In the genomic region with DNA sequence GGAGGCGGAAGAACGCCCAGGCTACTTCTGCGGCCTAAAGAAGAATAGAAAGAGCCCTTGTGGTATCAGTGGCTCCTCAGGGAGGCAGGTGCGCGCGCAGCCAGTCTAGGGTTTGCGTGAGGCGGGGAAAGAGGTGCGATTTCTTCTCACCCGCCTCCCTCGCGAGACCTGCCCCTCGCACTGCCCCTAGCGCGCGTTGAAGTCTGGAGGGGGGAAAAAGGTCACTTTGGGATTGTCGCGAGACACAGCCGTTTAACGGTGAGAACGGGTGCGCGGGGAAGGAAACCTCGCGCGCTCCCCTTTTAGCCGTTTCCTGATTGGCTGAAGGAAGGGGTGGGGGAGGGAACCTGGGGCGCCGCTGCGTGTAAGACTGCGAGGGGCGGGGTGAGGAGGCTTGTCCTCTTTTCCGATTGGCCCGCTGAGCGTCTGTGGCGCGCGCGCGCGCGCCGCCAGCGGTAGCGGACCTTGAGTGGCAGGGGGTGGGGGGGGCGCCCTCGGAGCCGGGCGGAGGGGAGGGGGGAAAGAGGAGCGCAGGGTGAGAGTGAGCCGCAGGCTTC, we compare ENCODE assay signal across 8 cellular contexts. TPM values are rescaled to one million over a fixed set of nuclear protein-coding genes. Genes with fewer than 3 reads are reported as not detected.
A peak's percentile ranks its signal among the peaks of the same experiment; 100 is the strongest.
DNase-seq lines count a peak whose midpoint lies in the region; ATAC-seq and TF ChIP-seq lines count a peak whose summit lies in the region.

A gene with protein sequence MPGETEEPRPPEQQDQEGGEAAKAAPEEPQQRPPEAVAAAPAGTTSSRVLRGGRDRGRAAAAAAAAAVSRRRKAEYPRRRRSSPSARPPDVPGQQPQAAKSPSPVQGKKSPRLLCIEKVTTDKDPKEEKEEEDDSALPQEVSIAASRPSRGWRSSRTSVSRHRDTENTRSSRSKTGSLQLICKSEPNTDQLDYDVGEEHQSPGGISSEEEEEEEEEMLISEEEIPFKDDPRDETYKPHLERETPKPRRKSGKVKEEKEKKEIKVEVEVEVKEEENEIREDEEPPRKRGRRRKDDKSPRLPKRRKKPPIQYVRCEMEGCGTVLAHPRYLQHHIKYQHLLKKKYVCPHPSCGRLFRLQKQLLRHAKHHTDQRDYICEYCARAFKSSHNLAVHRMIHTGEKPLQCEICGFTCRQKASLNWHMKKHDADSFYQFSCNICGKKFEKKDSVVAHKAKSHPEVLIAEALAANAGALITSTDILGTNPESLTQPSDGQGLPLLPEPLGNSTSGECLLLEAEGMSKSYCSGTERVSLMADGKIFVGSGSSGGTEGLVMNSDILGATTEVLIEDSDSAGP (plus strand): TSS at position 429 of the 557 bp plus-strand sequence. CDS start 219 bp downstream, outside the sequence.

- peak; percentile 98 for DNase-seq in Ammon's horn (ENCODE audit: low spot score)
- DNase-seq in NCI-H748 (lab: John Stamatoyannopoulos, UW; ENCODE audit: unreplicated experiment): peak; percentile 98
- peak; percentile 97 for DNase-seq in activated CD4-positive, alpha-beta T cell treated with anti-CD3 and anti-CD28 coated beads, Interleukin-2, amount 10 ng/mL, durations not matched to agents 7 days and 5 days
- peak; percentile 98 for DNase-seq in coronary artery (ENCODE audit: low spot score)
- DNase-seq in stimulated activated CD4-positive, alpha-beta T cell treated with anti-CD3 and anti-CD28 coated beads, Interleukin-1b, Interleukin-23, amount 100 ng/mL, for 24 hours (ENCODE audit: low read depth in 4 of 4, low spot score in 1 of 4): peak; percentile 92 to 95 (median 94)

- H3K27ac ChIP-seq in coronary artery: peak within 1 kb of the TSS; percentile 100
- H3K27ac ChIP-seq in layer of hippocampus (ENCODE audit: low read depth, low read length): peak within 1 kb of the TSS; percentile 98

- CTCF ChIA-PET in activated CD4-positive, alpha-beta T cell treated with anti-CD3 and anti-CD28 coated beads, Interleukin-2, amount 10 ng/mL, durations not matched to agents 7 days and 5 days (lab: Charles Lee): interaction anchor here (0.9 to 4.7 kb wide), 3 partner anchors 10 to 40 kb away, joined by 3 to 32 read pairs (median 4); no protein-coding TSS in a partner anchor

- H3K4me1 Mint-ChIP-seq in activated CD4-positive, alpha-beta T cell treated with anti-CD3 and anti-CD28 coated beads, Interleukin-2, amount 10 ng/mL, durations not matched to agents 7 days and 5 days: peaks cover 51% of the 10 kb centered on the region

- H3K36me3 Mint-ChIP-seq in activated CD4-positive, alpha-beta T cell treated with anti-CD3 and anti-CD28 coated beads, Interleukin-2, amount 10 ng/mL, durations not matched to agents 7 days and 5 days (ENCODE audit: low read depth): peaks cover 31% of the 10 kb centered on the region

- H3K27me3 Mint-ChIP-seq in activated CD4-positive, alpha-beta T cell treated with anti-CD3 and anti-CD28 coated beads, Interleukin-2, amount 10 ng/mL, durations not matched to agents 7 days and 5 days: no peaks in the 10 kb centered on the region

- no peaks in the 10 kb centered on the region for H3K27me3 ChIP-seq in layer of hippocampus (ENCODE audit: control insufficient read depth, insufficient read depth, low read length)

- peak within 1 kb of the TSS; percentile 93 for H3K4me3 Mint-ChIP-seq in activated CD4-positive, alpha-beta T cell treated with anti-CD3 and anti-CD28 coated beads, Interleukin-2, amount 10 ng/mL, durations not matched to agents 7 days and 5 days

- POLR2A ChIA-PET in activated CD4-positive, alpha-beta T cell treated with anti-CD3 and anti-CD28 coated beads, Interleukin-2, amount 10 ng/mL, durations not matched to agents 7 days and 5 days (lab: Charles Lee): no interaction called here

- peak within 1 kb of the TSS; percentile 99 for H3K27ac Mint-ChIP-seq in activated CD4-positive, alpha-beta T cell treated with anti-CD3 and anti-CD28 coated beads, Interleukin-2, amount 10 ng/mL, durations not matched to agents 7 days and 5 days

- H3K9me3 Mint-ChIP-seq in activated CD4-positive, alpha-beta T cell treated with anti-CD3 and anti-CD28 coated beads, Interleukin-2, amount 10 ng/mL, durations not matched to agents 7 days and 5 days: no peaks in the 10 kb centered on the region

- TF ChIP-seq CTCF in coronary artery (IDR thresholded peaks at IDR 0.05): no peak

- ATAC-seq in GM19324 (IDR thresholded peaks at IDR 0.05; ENCODE audit: low FRiP score, unreplicated experiment): peak; percentile 51
- ATAC-seq in HG03460 (IDR thresholded peaks at IDR 0.05; ENCODE audit: unreplicated experiment): peak; percentile 31

- H3K4me3 ChIP-seq in coronary artery: peak within 1 kb of the TSS; percentile 99

RNA-seq across cellular contexts. Expression of the gene that starts here (rescaled TPM):
- 10 to 100 TPM; 48.8 to 60.9 TPM for total RNA-seq in activated CD4-positive, alpha-beta T cell treated with anti-CD3 and anti-CD28 coated beads, Interleukin-2, amount 10 ng/mL, durations not matched to agents 7 days and 5 days

Comparison
In these comparisons a context has a peak if more than half of its experiments do, and no peak if none do; other contexts are left out.
1. Peak in every context shown above with its lines: DNase-seq, ATAC-seq, H3K4me3 ChIP-seq and H3K27ac ChIP-seq.